ENCODE assay signal across 8 cellular contexts in the genomic region with DNA sequence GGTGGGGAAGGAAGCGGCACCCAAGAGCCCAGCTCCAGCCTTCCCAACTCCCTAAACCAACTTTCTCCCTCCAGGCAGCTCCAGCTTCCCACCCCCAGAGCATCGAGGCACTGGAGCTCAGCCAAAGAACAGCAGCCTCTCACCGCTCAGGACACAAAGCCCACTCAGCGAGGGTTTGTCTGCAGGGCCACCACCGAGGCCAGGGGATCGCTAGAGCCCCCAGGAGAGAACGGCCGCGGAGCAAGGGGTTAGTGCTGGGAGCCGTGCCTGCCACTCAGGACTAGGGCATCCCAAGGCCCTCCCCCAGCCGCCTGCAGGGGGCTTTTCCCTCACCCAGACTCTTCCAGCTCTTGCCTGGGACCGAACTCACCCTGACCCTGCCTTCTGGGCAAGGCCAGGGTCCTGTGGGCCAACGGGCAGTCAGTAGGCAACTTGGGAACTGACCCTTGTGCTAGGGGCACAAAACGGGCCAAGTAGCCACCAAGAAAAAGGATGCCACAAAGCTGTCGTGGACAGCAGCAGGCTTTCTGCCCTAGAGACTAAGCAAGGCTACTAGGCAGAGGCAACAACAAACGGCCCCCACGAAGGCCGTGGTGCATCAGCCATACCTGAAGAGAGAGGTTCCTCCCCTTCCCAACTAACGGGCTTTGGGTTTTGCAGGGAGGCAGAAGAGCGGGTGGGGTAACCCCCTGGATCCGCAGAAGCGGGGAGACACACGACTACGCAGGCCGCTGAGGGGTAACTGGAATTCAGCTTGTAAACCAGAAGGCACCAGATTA. TPM values are rescaled to one million over a fixed set of nuclear protein-coding genes. Genes with fewer than 3 reads are reported as not detected.
DNase-seq lines count a peak whose midpoint lies in the region; ATAC-seq, FAIRE-seq and TF ChIP-seq lines count a peak whose summit lies in the region.

No MANE protein-coding gene starts in this region.

- peaks cover 53% of the 10 kb centered on the region for H3K4me1 Mint-ChIP-seq in chondrocyte (ENCODE audit: low read depth)
- peaks cover 26 to 42% of the 10 kb centered on the region in 2 donors for H3K4me1 Mint-ChIP-seq in natural killer cell treated with Interleukin-12 subunit alpha and Interleukin-12 subunit beta and Interleukin-15 and Interleukin-18, amount 100 ng/mL, for 72 hours (ENCODE audit: low read depth in 2 of 2)

- H3K79me2 ChIP-seq in KMS-11 (ENCODE audit: insufficient read depth, low read depth) = peaks cover 56% of the 10 kb centered on the region

- no peak for DNase-seq in chondrocyte (ENCODE audit: low spot score)
- DNase-seq in natural killer cell treated with Interleukin-12 subunit alpha and Interleukin-12 subunit beta and Interleukin-15 and Interleukin-18, amount 100 ng/mL, for 72 hours (ENCODE audit: low spot score) = no peak
- no peak for DNase-seq in SW480 (ENCODE audit: low spot score)
- DNase-seq in D721Med (ENCODE audit: insufficient read length, low spot score) = no peak
- no peak for DNase-seq in SKM-1 treated with dmso at 0.1 percent for 144 hours (lab: John Stamatoyannopoulos, UW; ENCODE audit: unreplicated experiment)

- H3K27me3 ChIP-seq in BLaER1 (peaks cover 71% of the 10 kb centered on the region), KMS-11 (ENCODE audit: insufficient read depth, low read depth) (no peaks in the 10 kb centered on the region)

- peak overlapping the region; percentile 92 for H3K27ac ChIP-seq in BLaER1
- H3K27ac ChIP-seq in KMS-11 = peak overlapping the region; percentile 100

- H3K27me3 Mint-ChIP-seq in chondrocyte (ENCODE audit: low read depth) = no peaks in the 10 kb centered on the region
- no peaks in the 10 kb centered on the region for H3K27me3 Mint-ChIP-seq in natural killer cell treated with Interleukin-12 subunit alpha and Interleukin-12 subunit beta and Interleukin-15 and Interleukin-18, amount 100 ng/mL, for 72 hours

- H2AFZ ChIP-seq in KMS-11 (ENCODE audit: low read depth) = no peak overlapping the region

- no peaks in the 10 kb centered on the region for H3K36me3 Mint-ChIP-seq in chondrocyte (ENCODE audit: low read depth)
- peaks cover 9% of the 10 kb centered on the region for H3K36me3 Mint-ChIP-seq in natural killer cell treated with Interleukin-12 subunit alpha and Interleukin-12 subunit beta and Interleukin-15 and Interleukin-18, amount 100 ng/mL, for 72 hours

- TF ChIP-seq CTCF in KMS-11 (conservative IDR thresholded peaks at IDR 0.05; ENCODE audit: low read depth, low read length) (no peak), chondrocyte (IDR thresholded peaks at IDR 0.05) (no peak), D721Med (IDR thresholded peaks at IDR 0.05; ENCODE audit: insufficient read depth, missing control alignments) (no peak)

- H3K36me3 ChIP-seq in BLaER1 = peaks cover 8% of the 10 kb centered on the region
- no peaks in the 10 kb centered on the region for H3K36me3 ChIP-seq in KMS-11 (ENCODE audit: insufficient read depth)

- H3K9me3 Mint-ChIP-seq in chondrocyte (ENCODE audit: low read depth) = no peaks in the 10 kb centered on the region
- H3K9me3 Mint-ChIP-seq in natural killer cell treated with Interleukin-12 subunit alpha and Interleukin-12 subunit beta and Interleukin-15 and Interleukin-18, amount 100 ng/mL, for 72 hours = no peaks in the 10 kb centered on the region

- peaks cover 71% of the 10 kb centered on the region for H3K4me1 ChIP-seq in BLaER1
- peaks cover 31% of the 10 kb centered on the region for H3K4me1 ChIP-seq in KMS-11 (ENCODE audit: low read depth, poor library complexity, severe bottlenecking)

- ATAC-seq in natural killer cell treated with Interleukin-12 subunit alpha and Interleukin-12 subunit beta and Interleukin-15 and Interleukin-18, amount 100 ng/mL, for 72 hours = no peak
- ATAC-seq in GM21576 (IDR thresholded peaks at IDR 0.05; ENCODE audit: unreplicated experiment) = no peak

- H3K9ac ChIP-seq in BLaER1 (peak overlapping the region; percentile 93), KMS-11 (peak overlapping the region; percentile 100)

- H4K20me1 ChIP-seq in BLaER1 (peaks cover 89% of the 10 kb centered on the region), KMS-11 (ENCODE audit: insufficient read depth) (no peaks in the 10 kb centered on the region)

- H3K9me3 ChIP-seq in BLaER1 = no peaks in the 10 kb centered on the region

- peak overlapping the region; percentile 100 for H3K27ac Mint-ChIP-seq in chondrocyte (ENCODE audit: unreplicated experiment)
- peak overlapping the region; percentile 94 to 96 for H3K27ac Mint-ChIP-seq in natural killer cell treated with Interleukin-12 subunit alpha and Interleukin-12 subunit beta and Interleukin-15 and Interleukin-18, amount 100 ng/mL, for 72 hours

- peak overlapping the region; percentile 100 for H3K4me3 Mint-ChIP-seq in chondrocyte (ENCODE audit: unreplicated experiment)
- peak overlapping the region; percentile 97 for H3K4me3 Mint-ChIP-seq in natural killer cell treated with Interleukin-12 subunit alpha and Interleukin-12 subunit beta and Interleukin-15 and Interleukin-18, amount 100 ng/mL, for 72 hours

- peak overlapping the region; percentile 93 for H3K4me2 ChIP-seq in BLaER1
- H3K4me2 ChIP-seq in KMS-11 = peak overlapping the region; percentile 96

- H3K4me3 ChIP-seq in BLaER1 (peak overlapping the region; percentile 95), KMS-11 (IDR thresholded peaks at IDR 0.05; ENCODE audit: insufficient read depth, low read depth, low read length) (no peak overlapping the region)

- FAIRE-seq in D721Med (lab: Jason Lieb, UNC) = no peak

RNA-seq across cellular contexts. Expression of a gene that starts 2.3 kb away (rescaled TPM):
- 60.1 to 89.9 TPM (median 67.2 TPM) in 3 replicates for total RNA-seq in chondrocyte
- 100 to 1,000 TPM; 105 to 131 TPM for total RNA-seq in natural killer cell treated with Interleukin-12 subunit alpha and Interleukin-12 subunit beta and Interleukin-15 and Interleukin-18, amount 100 ng/mL, for 72 hours

RNA-seq across cellular contexts. Expression of a gene that starts 3.2 kb away (rescaled TPM):
- 12.3 to 20.3 TPM (median 18.3 TPM) in 3 replicates for total RNA-seq in chondrocyte
- total RNA-seq in natural killer cell treated with Interleukin-12 subunit alpha and Interleukin-12 subunit beta and Interleukin-15 and Interleukin-18, amount 100 ng/mL, for 72 hours = 1 to 10 TPM; 2.4 to 6.9 TPM

RNA-seq across cellular contexts. Expression of a gene that starts 24.9 kb away (rescaled TPM):
- total RNA-seq in chondrocyte = 6.5 to 13.4 TPM (median 13.1 TPM) in 3 replicates
- total RNA-seq in natural killer cell treated with Interleukin-12 subunit alpha and Interleukin-12 subunit beta and Interleukin-15 and Interleukin-18, amount 100 ng/mL, for 72 hours = 1 to 10 TPM; 4.8 to 5.4 TPM

RNA-seq across cellular contexts. Expression of a gene that starts 34.5 kb away (rescaled TPM):
- 89.5 to 99.8 TPM (median 91.4 TPM) in 3 replicates for total RNA-seq in chondrocyte
- total RNA-seq in natural killer cell treated with Interleukin-12 subunit alpha and Interleukin-12 subunit beta and Interleukin-15 and Interleukin-18, amount 100 ng/mL, for 72 hours = 100 to 1,000 TPM; 115 to 175 TPM

RNA-seq across cellular contexts. Expression of a gene that starts 43.2 kb away (rescaled TPM):
- 2.8 to 3.7 TPM (median 3.1 TPM) in 3 replicates for total RNA-seq in chondrocyte
- 100 to 1,000 TPM; 155 to 276 TPM for total RNA-seq in natural killer cell treated with Interleukin-12 subunit alpha and Interleukin-12 subunit beta and Interleukin-15 and Interleukin-18, amount 100 ng/mL, for 72 hours
